ENCODE assay signal across 20 cellular contexts in the genomic region with DNA sequence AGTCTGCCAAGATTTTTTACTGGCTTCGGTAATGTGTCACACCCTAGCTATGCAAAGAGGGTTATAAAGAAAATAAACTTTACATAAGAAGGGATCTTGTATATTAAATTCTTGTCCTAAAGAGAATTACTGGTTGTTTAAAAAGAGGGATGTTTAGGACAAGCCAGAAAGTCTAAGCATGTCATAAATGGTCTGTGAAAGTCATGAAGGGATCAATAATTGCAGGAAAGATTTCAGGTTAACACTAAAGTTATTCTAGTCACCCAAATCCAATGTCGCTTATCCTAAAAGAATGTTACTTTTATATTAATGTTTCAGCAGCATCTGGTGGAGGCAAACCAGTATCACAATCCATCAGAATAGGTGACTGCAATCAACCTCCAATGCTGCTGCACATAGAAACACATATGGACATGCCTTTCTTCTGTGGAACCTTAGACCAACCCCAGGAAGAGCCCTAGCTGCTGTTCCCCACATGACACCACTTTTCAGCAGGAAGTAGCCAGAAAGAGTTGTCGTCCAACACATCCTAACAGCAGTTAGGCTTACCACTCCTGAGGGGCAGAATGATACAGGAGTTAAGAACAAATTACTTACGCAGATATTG.
"Had no signal": no experiment of that assay in that cellular context is flagged by ENCODE, and none has a peak within 500 bp of the region (broad histone marks: within the 10 kb centered on the region; RNA-seq: fewer than 3 reads in every experiment).

No MANE protein-coding gene starts in this region.

- DNase-seq: activated B cell treated with CpG ODN at 0.5 μM for 24 hours; activated CD4-positive, alpha-beta T cell treated with anti-CD3 and anti-CD28 coated beads for 48 hours; activated CD8-positive, alpha-beta T cell treated with anti-CD3 and anti-CD28 coated beads for 36 hours; activated effector memory CD4-positive, alpha-beta T cell treated with Interleukin-2 at 50 U/mL for 16 hours; activated naive CD4-positive, alpha-beta T cell treated with anti-CD3 and anti-CD28 coated beads, Interleukin-2, amount 50 U/mL, for 16 hours; activated T-cell treated with anti-CD3 and anti-CD28 coated beads, Interleukin-2, amount 50 U/mL, for 4 hours; adrenal gland; dorsolateral prefrontal cortex; hypothalamus; kidney glomerular epithelial cell; mesenchymal stem cell; right cardiac atrium; small intestine; stimulated activated naive CD8-positive, alpha-beta T cell treated with anti-CD3 and anti-CD28 coated beads, Interleukin-15, Interleukin-2, amounts not matched to agents 100 U/mL and 50 U/mL, for 24 hours; upper lobe of left lung had no signal

- H3K4me3 Mint-ChIP-seq: activated B cell treated with CpG ODN at 0.5 μM for 24 hours; activated CD8-positive, alpha-beta T cell treated with anti-CD3 and anti-CD28 coated beads for 36 hours; activated T-cell treated with anti-CD3 and anti-CD28 coated beads, Interleukin-2, amount 50 U/mL, for 4 hours; nephron; T-helper 2 cell treated with Interferon-gamma antibody and Interleukin-4, amounts not matched to agents 5 μg/mL and 100 μg/mL, for 36 hours had no signal

- H3K27me3 ChIP-seq: adrenal gland, cardiac muscle cell, dorsolateral prefrontal cortex, upper lobe of left lung had no signal

- H3K4me1 ChIP-seq: adrenal gland, upper lobe of left lung had no signal

- H3K4me3 ChIP-seq: adrenal gland, cardiac muscle cell, dorsolateral prefrontal cortex, upper lobe of left lung had no signal

- ATAC-seq: activated CD8-positive, alpha-beta T cell treated with anti-CD3 and anti-CD28 coated beads for 36 hours; activated T-cell treated with anti-CD3 and anti-CD28 coated beads, Interleukin-2, amount 50 U/mL, for 4 hours; esophagus mucosa; right cardiac atrium; stimulated activated naive CD8-positive, alpha-beta T cell treated with anti-CD3 and anti-CD28 coated beads, Interleukin-15, Interleukin-2, amounts not matched to agents 100 U/mL and 50 U/mL, for 24 hours had no signal

- H3K36me3 ChIP-seq: adrenal gland, cardiac muscle cell, upper lobe of left lung had no signal

- H3K27ac Mint-ChIP-seq: activated B cell treated with CpG ODN at 0.5 μM for 24 hours; activated CD8-positive, alpha-beta T cell treated with anti-CD3 and anti-CD28 coated beads for 36 hours; nephron; progenitor cell of endocrine pancreas; T-helper 2 cell treated with Interferon-gamma antibody and Interleukin-4, amounts not matched to agents 5 μg/mL and 100 μg/mL, for 36 hours had no signal

- H3K27me3 Mint-ChIP-seq: activated B cell treated with CpG ODN at 0.5 μM for 24 hours; activated CD8-positive, alpha-beta T cell treated with anti-CD3 and anti-CD28 coated beads for 36 hours; progenitor cell of endocrine pancreas had no signal

- H3K27ac ChIP-seq: adrenal gland, cardiac muscle cell, dorsolateral prefrontal cortex, upper lobe of left lung had no signal

- H3K4me1 Mint-ChIP-seq: activated B cell treated with CpG ODN at 0.5 μM for 24 hours, nephron had no signal

- FAIRE-seq: small intestine had no signal
